In genomic region chr16:89586853-89587252, GRCh38 we compare ENCODE assay signal across 15 cellular contexts. TPM values are rescaled to one million over a fixed set of nuclear protein-coding genes. Genes with fewer than 3 reads are reported as not detected.
DNase-seq lines count a peak whose midpoint lies in the region; ATAC-seq and TF ChIP-seq lines count a peak whose summit lies in the region.
"Had no signal": no experiment of that assay in that cellular context is flagged by ENCODE, and none has a peak within 500 bp of the region (broad histone marks: within the 10 kb centered on the region; RNA-seq: fewer than 3 reads in every experiment).

No MANE protein-coding gene starts in this region.

- peak overlapping the region; percentile 58 for H2BK15ac ChIP-seq in mesenchymal stem cell (ENCODE audit: low read depth, poor library complexity, severe bottlenecking)

- H4K8ac ChIP-seq in mesenchymal stem cell (ENCODE audit: low read length), result peak overlapping the region; percentile 28

- H3K27me3 Mint-ChIP-seq in CD8-positive, alpha-beta T cell (ENCODE audit: low read depth), result no peaks in the 10 kb centered on the region
- H3K27me3 Mint-ChIP-seq: activated B cell treated with CpG ODN at 0.5 μM for 24 hours; naive B cell; stimulated activated naive CD8-positive, alpha-beta T cell treated with anti-CD3 and anti-CD28 coated beads, Interleukin-15, Interleukin-2, amounts not matched to agents 100 ng/mL and 50 ng/mL, for 24 hours had no signal

- peak overlapping the region in 1 of 2 experiments; percentile 79 for H3K4ac ChIP-seq in mesenchymal stem cell (ENCODE audit: low read depth in 1 of 2, low read length in 2 of 2)

- no peak overlapping the region for H2BK5ac ChIP-seq in mesenchymal stem cell (ENCODE audit: low read depth, low read length, poor library complexity, severe bottlenecking)

- no peaks in the 10 kb centered on the region for H3K27me3 ChIP-seq in CD8-positive, alpha-beta T cell (ENCODE audit: insufficient read depth, low read length)
- H3K27me3 ChIP-seq in mesenchymal stem cell (ENCODE audit: control insufficient read depth in 1 of 2, insufficient read depth in 1 of 2, low read length in 2 of 2) (no peaks in the 10 kb centered on the region), spleen (replicated peaks in 1 of 7) (no peaks in the 10 kb centered on the region)
- H3K27me3 ChIP-seq: right lobe of liver had no signal

- peak overlapping the region in 1 of 2 experiments; percentile 72 for H2BK12ac ChIP-seq in mesenchymal stem cell (ENCODE audit: low read length in 2 of 2)

- H3K36me3 Mint-ChIP-seq in CD8-positive, alpha-beta T cell, result no peaks in the 10 kb centered on the region
- H3K36me3 Mint-ChIP-seq: naive B cell had no signal

- TF ChIP-seq POLR2A in spleen (IDR thresholded peaks at IDR 0.05), result no peak

- 98% methylated on average over 4 of the region's 25 CpGs for WGBS in mesenchymal stem cell
- WGBS in spleen, 5 donors, result 74 to 93% (median 78%) methylated on average over 3 to 22 of the region's 25 CpGs

- H3K18ac ChIP-seq in mesenchymal stem cell (ENCODE audit: low read depth in 1 of 2, low read length in 2 of 2), result no peak overlapping the region

- no peaks in the 10 kb centered on the region for H3K9me3 Mint-ChIP-seq in CD8-positive, alpha-beta T cell
- H3K9me3 Mint-ChIP-seq: activated B cell treated with CpG ODN at 0.5 μM for 24 hours; naive B cell; stimulated activated naive CD8-positive, alpha-beta T cell treated with anti-CD3 and anti-CD28 coated beads, Interleukin-15, Interleukin-2, amounts not matched to agents 100 ng/mL and 50 ng/mL, for 24 hours had no signal

- H4K91ac ChIP-seq in mesenchymal stem cell (ENCODE audit: low read length), result peak overlapping the region; percentile 34

- no peak overlapping the region for H3K4me2 ChIP-seq in mesenchymal stem cell (ENCODE audit: low read length, poor library complexity, severe bottlenecking)

- H3K4me3 ChIP-seq in CD8-positive, alpha-beta T cell (ENCODE audit: low read depth, low read length), result no peak overlapping the region
- H3K4me3 ChIP-seq in mesenchymal stem cell (ENCODE audit: insufficient read depth in 1 of 2, low read depth in 1 of 2, low read length in 2 of 2) (no peak overlapping the region), spleen (no peak overlapping the region)
- H3K4me3 ChIP-seq: right lobe of liver had no signal

- H3K27ac ChIP-seq in CD8-positive, alpha-beta T cell (ENCODE audit: low read depth, low read length), result no peak overlapping the region
- H3K27ac ChIP-seq in mesenchymal stem cell (ENCODE audit: low read length, poor library complexity, severe bottlenecking) (no peak overlapping the region), spleen (no peak overlapping the region)
- H3K27ac ChIP-seq: right lobe of liver had no signal

- POLR2A ChIA-PET in CD8-positive, alpha-beta T cell (lab: Charles Lee), result no interaction called here

- H3K14ac ChIP-seq in mesenchymal stem cell (ENCODE audit: low read length in 2 of 2), result no peak overlapping the region

- H3K36me3 ChIP-seq in CD8-positive, alpha-beta T cell (ENCODE audit: insufficient read depth, low read length), result no peaks in the 10 kb centered on the region
- H3K36me3 ChIP-seq in mesenchymal stem cell (ENCODE audit: control insufficient read depth in 1 of 2, insufficient read depth in 2 of 2, low read depth in 1 of 2, low read length in 2 of 2) (peaks cover 0 to 15% of the 10 kb centered on the region in 2 experiments), spleen (no peaks in the 10 kb centered on the region)
- H3K36me3 ChIP-seq: right lobe of liver had no signal

- no peak for DNase-seq in CD8-positive, alpha-beta T cell
- DNase-seq in GM03348 (ENCODE audit: low spot score) (peak; percentile 62), amniotic epithelial cell (ENCODE audit: low read depth) (peak; percentile 57), mesenchymal stem cell (no peak), occipital lobe (lab: John Stamatoyannopoulos, UW) (no peak), spleen (no peak), AML-193 (lab: John Stamatoyannopoulos, UW) (no peak)
- DNase-seq: activated B cell treated with CpG ODN at 0.5 μM for 24 hours; Calu3; effector memory CD4-positive, alpha-beta T cell; kidney; naive B cell; NCI-H2171; right lobe of liver had no signal

- H3K9me3 ChIP-seq in CD8-positive, alpha-beta T cell (ENCODE audit: low read length), result no peaks in the 10 kb centered on the region
- no peaks in the 10 kb centered on the region for H3K9me3 ChIP-seq in mesenchymal stem cell (ENCODE audit: control insufficient read depth, low read length)
- no peaks in the 10 kb centered on the region for H3K9me3 ChIP-seq in spleen
- H3K9me3 ChIP-seq: right lobe of liver had no signal

- no peak overlapping the region for H2BK120ac ChIP-seq in mesenchymal stem cell (ENCODE audit: low read depth, low read length)

- CTCF ChIA-PET in CD8-positive, alpha-beta T cell (lab: Charles Lee), result no interaction called here

- H3K23ac ChIP-seq in mesenchymal stem cell (ENCODE audit: low read length in 2 of 2), result no peak overlapping the region

- no peak overlapping the region for H3K9ac ChIP-seq in mesenchymal stem cell (ENCODE audit: low read length)

- no peak for TF ChIP-seq CTCF in CD8-positive, alpha-beta T cell (IDR thresholded peaks at IDR 0.05)
- no peak for TF ChIP-seq CTCF in spleen (IDR thresholded peaks at IDR 0.05 in 8 of 11, conservative IDR thresholded peaks at IDR 0.05 in 3 of 11)

- intact Hi-C loops in CD8-positive, alpha-beta T cell (cut with DNase I, micrococcal nuclease), result no loop called here
- intact Hi-C loops in spleen (cut with DNase I; ENCODE audit: low total_unique reads), result no loop called here

- H2AFZ ChIP-seq in mesenchymal stem cell (ENCODE audit: low read depth, low read length), result no peak overlapping the region

- peaks cover 2% of the 10 kb centered on the region for H3K79me1 ChIP-seq in mesenchymal stem cell (replicated peaks; ENCODE audit: low read length, poor library complexity, severe bottlenecking)

- no peaks in the 10 kb centered on the region for H3K4me1 Mint-ChIP-seq in CD8-positive, alpha-beta T cell (ENCODE audit: low read depth)
- H3K4me1 Mint-ChIP-seq: activated B cell treated with CpG ODN at 0.5 μM for 24 hours, naive B cell had no signal

- peak overlapping the region; percentile 55 for H2AK5ac ChIP-seq in mesenchymal stem cell (ENCODE audit: low read length, severe bottlenecking)

- no peak overlapping the region for H3K4me3 Mint-ChIP-seq in CD8-positive, alpha-beta T cell
- H3K4me3 Mint-ChIP-seq: activated B cell treated with CpG ODN at 0.5 μM for 24 hours; stimulated activated naive CD8-positive, alpha-beta T cell treated with anti-CD3 and anti-CD28 coated beads, Interleukin-15, Interleukin-2, amounts not matched to agents 100 ng/mL and 50 ng/mL, for 24 hours had no signal

- H3K4me1 ChIP-seq in CD8-positive, alpha-beta T cell (ENCODE audit: insufficient read depth, low read length), result no peaks in the 10 kb centered on the region
- H3K4me1 ChIP-seq in mesenchymal stem cell (ENCODE audit: control insufficient read depth, insufficient read depth, low read depth, low read length) (peaks cover 26% of the 10 kb centered on the region), spleen (peaks cover 0 to 18% (median 7%) of the 10 kb centered on the region in 6 donors)

- peak; percentile 62 for ATAC-seq in CD8-positive, alpha-beta T cell

- no peak overlapping the region for H3K27ac Mint-ChIP-seq in CD8-positive, alpha-beta T cell
- H3K27ac Mint-ChIP-seq: activated B cell treated with CpG ODN at 0.5 μM for 24 hours; stimulated activated naive CD8-positive, alpha-beta T cell treated with anti-CD3 and anti-CD28 coated beads, Interleukin-15, Interleukin-2, amounts not matched to agents 100 ng/mL and 50 ng/mL, for 24 hours had no signal

RNA-seq across cellular contexts. Expression of gene CPNE7, which starts 11.3 kb away (rescaled TPM):
- 1 to 10 TPM in 1 of 2 experiments, under 1 TPM in 1; 0.72 to 1.8 TPM for total RNA-seq in CD8-positive, alpha-beta T cell
- polyA plus RNA-seq in mesenchymal stem cell (2013, experiment 1 of 2), result 5.6 TPM
- polyA plus RNA-seq in mesenchymal stem cell (2013, experiment 2 of 2), result 4.8 TPM
- total RNA-seq in occipital lobe, result 14.8 TPM
- 1 to 10 TPM in 3 of 7 donors, under 1 TPM in 3, not detected in 1; 0.37 to 2.2 (median 1.0) TPM for total RNA-seq in spleen
- 1 to 10 TPM; 2.9 to 4.3 (median 3.7) TPM for polyA plus RNA-seq in spleen

RNA-seq across cellular contexts. Expression of gene RPL13, which starts 26.4 kb away (rescaled TPM):
- total RNA-seq in CD8-positive, alpha-beta T cell, result 1,000 to 10,000 TPM; 4,632 to 4,668 TPM
- 2,898 TPM for polyA plus RNA-seq in mesenchymal stem cell (2013, experiment 1 of 2)
- 2,946 TPM for polyA plus RNA-seq in mesenchymal stem cell (2013, experiment 2 of 2)
- total RNA-seq in occipital lobe (2,357 TPM), spleen (1,000 to 10,000 TPM; 2,154 to 6,842 (median 2,799) TPM)
- polyA plus RNA-seq in spleen, result over 10,000 TPM; 13,171 to 16,278 (median 14,011) TPM

RNA-seq across cellular contexts. Expression of gene DPEP1, which starts 26.6 kb away (rescaled TPM):
- not detected for total RNA-seq in CD8-positive, alpha-beta T cell
- not detected for polyA plus RNA-seq in mesenchymal stem cell (2013, experiment 1 of 2)
- polyA plus RNA-seq in mesenchymal stem cell (2013, experiment 2 of 2), result not detected
- total RNA-seq in occipital lobe (3.9 TPM), spleen (10 to 100 TPM in 1 of 7 donors, 1 to 10 TPM in 5, under 1 TPM in 1; 0.57 to 39.5 (median 4.0) TPM)
- polyA plus RNA-seq in spleen, result 1 to 10 TPM in 1 of 3 donors, under 1 TPM in 2; 0.33 to 2.0 (median 0.83) TPM
- total RNA-seq: activated B cell treated with CpG ODN at 0.5 μM for 24 hours, Calu3 had no signal

Comparison
In these comparisons a context has a peak if more than half of its experiments do, and no peak if none do; other contexts are left out.
1. DNase-seq: peak in GM03348 (single experiment) and amniotic epithelial cell (single experiment); none in CD8-positive, alpha-beta T cell (0 of 7), mesenchymal stem cell (single experiment), occipital lobe (single experiment), spleen (single experiment) and AML-193 (0 of 2).